ENCODE assay signal across 23 cellular contexts in the genomic region with DNA sequence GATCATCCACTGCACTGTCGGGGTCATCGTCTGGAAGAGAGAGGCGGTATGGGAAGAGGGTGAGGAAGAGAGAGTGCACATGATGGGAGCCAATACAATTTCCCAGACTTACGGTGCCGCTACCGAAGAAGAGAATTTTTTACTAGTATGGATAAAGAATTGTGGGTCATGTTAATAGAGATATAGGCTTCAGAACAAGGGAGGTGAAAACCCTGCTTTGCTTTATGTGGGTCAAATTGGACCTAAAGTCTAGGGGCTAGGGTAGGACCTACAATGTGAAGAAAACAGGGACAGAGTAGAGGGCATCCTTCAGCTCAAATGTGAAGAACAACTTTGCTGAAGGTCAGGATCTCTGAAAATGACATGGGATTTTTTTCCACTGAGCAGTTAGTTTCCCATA.
"Had no signal": no experiment of that assay in that cellular context is flagged by ENCODE, and none has a peak within 500 bp of the region (broad histone marks: within the 10 kb centered on the region; RNA-seq: fewer than 3 reads in every experiment).

No MANE protein-coding gene starts in this region.

- H3K36me3 ChIP-seq: Peyer's patch, SJCRH30 had no signal

- H3K27me3 ChIP-seq: Peyer's patch had no signal

- FAIRE-seq: bronchial epithelial cell had no signal

- H3K27ac Mint-ChIP-seq: activated CD8-positive, alpha-beta T cell treated with anti-CD3 and anti-CD28 coated beads, Interleukin-2, amount 10 ng/mL, durations not matched to agents 7 days and 5 days; T-helper 1 cell treated with Interleukin-12 subunit alpha and Interleukin-12 subunit beta and Interleukin-4 antibody, amounts not matched to agents 30 μg/mL and 1 μg/mL, for 36 hours had no signal

- H3K27ac ChIP-seq: RWPE1, SJCRH30 had no signal

- H3K9me3 Mint-ChIP-seq: T-helper 1 cell treated with Interleukin-12 subunit alpha and Interleukin-12 subunit beta and Interleukin-4 antibody, amounts not matched to agents 30 μg/mL and 1 μg/mL, for 36 hours had no signal

- H3K4me3 Mint-ChIP-seq: activated CD8-positive, alpha-beta T cell treated with anti-CD3 and anti-CD28 coated beads, Interleukin-2, amount 10 ng/mL, durations not matched to agents 7 days and 5 days; T-helper 1 cell treated with Interleukin-12 subunit alpha and Interleukin-12 subunit beta and Interleukin-4 antibody, amounts not matched to agents 30 μg/mL and 1 μg/mL, for 36 hours had no signal

- H3K4me1 ChIP-seq: Peyer's patch, SJCRH30 had no signal

- DNase-seq: activated CD4-positive, alpha-beta T cell treated with anti-CD3 and anti-CD28 coated beads for 48 hours; activated CD4-positive, alpha-beta T cell treated with anti-CD3 and anti-CD28 coated beads, Interleukin-2, amount 50 U/mL, for 4 hours; activated CD4-positive, CD25-positive, alpha-beta regulatory T cell treated with anti-CD3 and anti-CD28 coated beads, Interleukin-2, amount 50 U/mL, for 72 hours; activated CD8-positive, alpha-beta memory T cell treated with anti-CD3 and anti-CD28 coated beads, Interleukin-2, amount 50 U/mL, for 48 hours; activated CD8-positive, alpha-beta T cell treated with anti-CD3 and anti-CD28 coated beads, Interleukin-2, amount 10 ng/mL, durations not matched to agents 7 days and 5 days; activated naive CD4-positive, alpha-beta T cell treated with anti-CD3 and anti-CD28 coated beads, Interleukin-2, amount 50 U/mL, for 16 hours; activated T-cell treated with anti-CD3 and anti-CD28 coated beads, Interleukin-2, amount 50 U/mL, for 1 hour; amygdala; Karpas-422; MM.1S; NCI-H1105; NCI-H1436; NCI-H1694 treated with DMSO at 0.1 percent for 48 hours; NCI-H2029 treated with DMSO at 0.1 percent for 48 hours; NCI-H345; NCI-H510A; NCI-H526 treated with DMSO at 0.1 percent for 48 hours; NK-92 treated with Interleukin-12 subunit alpha and Interleukin-12 subunit beta, amount 100 ng/mL, for 24 hours; Peyer's patch; SJCRH30 had no signal

- H3K4me3 ChIP-seq: Peyer's patch, SJCRH30 had no signal

- H3K9me3 ChIP-seq: Peyer's patch had no signal

- ATAC-seq: activated CD8-positive, alpha-beta T cell treated with anti-CD3 and anti-CD28 coated beads, Interleukin-2, amount 10 ng/mL, durations not matched to agents 7 days and 5 days had no signal
